In genomic region chr18:14086459-14087231, GRCh38 we compare ENCODE assay signal across 8 cellular contexts. TPM values are rescaled to one million over a fixed set of nuclear protein-coding genes. Genes with fewer than 3 reads are reported as not detected.
A peak's percentile ranks its signal among the peaks of the same experiment; 100 is the strongest.
DNase-seq lines count a peak whose midpoint lies in the region; ATAC-seq and TF ChIP-seq lines count a peak whose summit lies in the region.

No MANE protein-coding gene starts in this region.

- H3K27ac ChIP-seq in heart left ventricle: no peak overlapping the region

- 32 to 39% (median 33%) methylated on average over 9 of the region's 9 CpGs for WGBS in heart left ventricle, 4 donors

- H3K4me1 Mint-ChIP-seq in stimulated activated effector memory CD8-positive, alpha-beta T cell treated with anti-CD3 and anti-CD28 coated beads, Interleukin-12 subunit alpha, Interleukin-12 subunit beta, amount 100 ng/mL, for 72 hours: no peaks in the 10 kb centered on the region

- TF ChIP-seq CTCF in GM12875 (IDR thresholded peaks at IDR 0.05; ENCODE audit: borderline replicate concordance, insufficient read depth, low read depth, low read length): peak; percentile 58; the same call in 1 of the 2 replicates
- TF ChIP-seq CTCF in heart left ventricle (IDR thresholded peaks at IDR 0.05): peak; percentile 35 to 67 (median 55)

- peak; percentile 13 for DNase-seq in AG08396 (ENCODE audit: low spot score)
- DNase-seq in MV-4-11 (lab: John Stamatoyannopoulos, UW): peak; percentile 15
- DNase-seq in UCSD-AML1 (lab: John Stamatoyannopoulos, UW; ENCODE audit: unreplicated experiment): peak; percentile 37
- DNase-seq in heart left ventricle: no peak
- no peak for DNase-seq in stimulated activated effector memory CD8-positive, alpha-beta T cell treated with anti-CD3 and anti-CD28 coated beads, Interleukin-12 subunit alpha, Interleukin-12 subunit beta, amount 100 ng/mL, for 72 hours (ENCODE audit: low spot score in 2 of 2)

- no peak overlapping the region for H3K4me3 Mint-ChIP-seq in stimulated activated effector memory CD8-positive, alpha-beta T cell treated with anti-CD3 and anti-CD28 coated beads, Interleukin-12 subunit alpha, Interleukin-12 subunit beta, amount 100 ng/mL, for 72 hours

- no peak overlapping the region for H3K4me3 ChIP-seq in GM12875 (ENCODE audit: low read depth, low read length)
- no peak overlapping the region for H3K4me3 ChIP-seq in heart left ventricle

- intact Hi-C loops in heart left ventricle (cut with DNase I): loop anchor here in 9 of 10 donors (1.0 to 10.0 kb wide), 5 partner anchors 259 to 264 kb away; partner anchors contain the start of gene MC5R (in 8 of the 9)

- no peaks in the 10 kb centered on the region for H3K9me3 ChIP-seq in heart left ventricle

- ATAC-seq in heart left ventricle: peak in 3 of 4 donors; percentile 39 to 64 (median 52)
- ATAC-seq in stimulated activated effector memory CD8-positive, alpha-beta T cell treated with anti-CD3 and anti-CD28 coated beads, Interleukin-12 subunit alpha, Interleukin-12 subunit beta, amount 100 ng/mL, for 72 hours: peak; percentile 16
- ATAC-seq in HG02970 (IDR thresholded peaks at IDR 0.05; ENCODE audit: low FRiP score, unreplicated experiment): no peak
- no peak for ATAC-seq in GM19455 (IDR thresholded peaks at IDR 0.05; ENCODE audit: unreplicated experiment)

- H3K9me3 Mint-ChIP-seq in stimulated activated effector memory CD8-positive, alpha-beta T cell treated with anti-CD3 and anti-CD28 coated beads, Interleukin-12 subunit alpha, Interleukin-12 subunit beta, amount 100 ng/mL, for 72 hours: no peaks in the 10 kb centered on the region

- H3K36me3 ChIP-seq in heart left ventricle: no peaks in the 10 kb centered on the region

- H3K36me3 Mint-ChIP-seq in stimulated activated effector memory CD8-positive, alpha-beta T cell treated with anti-CD3 and anti-CD28 coated beads, Interleukin-12 subunit alpha, Interleukin-12 subunit beta, amount 100 ng/mL, for 72 hours: no peaks in the 10 kb centered on the region

- H3K27me3 ChIP-seq in heart left ventricle: no peaks in the 10 kb centered on the region

- TF ChIP-seq POLR2A in heart left ventricle (IDR thresholded peaks at IDR 0.05): no peak

- H3K27ac Mint-ChIP-seq in stimulated activated effector memory CD8-positive, alpha-beta T cell treated with anti-CD3 and anti-CD28 coated beads, Interleukin-12 subunit alpha, Interleukin-12 subunit beta, amount 100 ng/mL, for 72 hours: no peak overlapping the region

- peaks cover 0 to 3% (median 0%) of the 10 kb centered on the region in 12 donors for H3K4me1 ChIP-seq in heart left ventricle

RNA-seq across cellular contexts. Expression of gene ZNF519, which starts 45.6 kb away (rescaled TPM):
- total RNA-seq in heart left ventricle: 1 to 10 TPM; 1.1 to 6.3 (median 3.1) TPM
- 1 to 10 TPM in 1 of 2 donors, under 1 TPM in 1; 0.97 to 1.4 TPM for polyA plus RNA-seq in heart left ventricle

Comparison
In these comparisons a context has a peak if more than half of its experiments do, and no peak if none do; other contexts are left out.
1. DNase-seq: peak in AG08396 (single experiment), MV-4-11 (single experiment) and UCSD-AML1 (single experiment); none in heart left ventricle (0 of 5) and stimulated activated effector memory CD8-positive, alpha-beta T cell treated with anti-CD3 and anti-CD28 coated beads, Interleukin-12 subunit alpha, Interleukin-12 subunit beta, amount 100 ng/mL, for 72 hours (0 of 2).
2. ATAC-seq: peak in heart left ventricle (3 of 4) and stimulated activated effector memory CD8-positive, alpha-beta T cell treated with anti-CD3 and anti-CD28 coated beads, Interleukin-12 subunit alpha, Interleukin-12 subunit beta, amount 100 ng/mL, for 72 hours (single experiment); none in HG02970 (single experiment) and GM19455 (single experiment).